In genomic region chr1:51715369-51715768, GRCh38 we compare ENCODE assay signal across 21 cellular contexts.
"Had no signal": no experiment of that assay in that cellular context is flagged by ENCODE, and none has a peak within 500 bp of the region (broad histone marks: within the 10 kb centered on the region; RNA-seq: fewer than 3 reads in every experiment).

No MANE protein-coding gene starts in this region.

- FAIRE-seq: small intestine, urothelium cell line had no signal

- H3K27me3 Mint-ChIP-seq: activated B cell treated with CpG ODN at 0.5 μM for 24 hours; activated CD4-positive, alpha-beta T cell treated with anti-CD3 and anti-CD28 coated beads for 36 hours; activated naive CD8-positive, alpha-beta T cell treated with anti-CD3 and anti-CD28 coated beads, Interleukin-2, amount 10 ng/mL, durations not matched to agents 7 days and 5 days; central memory CD8-positive, alpha-beta T cell; stimulated activated naive B cell treated with anti-CD40 and anti-IgM and Interleukin-4, amounts not matched to agents 10 μg/mL and 1 μg/mL and 100 μg/mL, for 72 hours had no signal

- H3K9me3 Mint-ChIP-seq: activated B cell treated with CpG ODN at 0.5 μM for 24 hours; activated naive CD8-positive, alpha-beta T cell treated with anti-CD3 and anti-CD28 coated beads, Interleukin-2, amount 10 ng/mL, durations not matched to agents 7 days and 5 days; activated T-cell treated with anti-CD3 and anti-CD28 coated beads, Interleukin-2, amount 50 U/mL, for 4 hours; activated T-helper 2 cell treated with anti-CD3 and anti-CD28 coated beads, Interferon-gamma antibody, Interleukin-2, Interleukin-4, amounts not matched to agents 10 μg/mL and 5 μg/mL and 100 μg/mL, durations not matched to agents 14 hours and 24 hours and 36 hours; central memory CD8-positive, alpha-beta T cell had no signal

- H3K27ac Mint-ChIP-seq: activated B cell treated with CpG ODN at 0.5 μM for 24 hours; activated CD4-positive, alpha-beta T cell treated with anti-CD3 and anti-CD28 coated beads for 36 hours; activated naive CD8-positive, alpha-beta T cell treated with anti-CD3 and anti-CD28 coated beads, Interleukin-2, amount 10 ng/mL, durations not matched to agents 7 days and 5 days; activated T-helper 2 cell treated with anti-CD3 and anti-CD28 coated beads, Interferon-gamma antibody, Interleukin-2, Interleukin-4, amounts not matched to agents 10 μg/mL and 5 μg/mL and 100 μg/mL, durations not matched to agents 14 hours and 24 hours and 36 hours; endodermal cell; stimulated activated naive B cell treated with anti-CD40 and anti-IgM and Interleukin-4, amounts not matched to agents 10 μg/mL and 1 μg/mL and 100 μg/mL, for 72 hours had no signal

- H3K4me3 Mint-ChIP-seq: activated B cell treated with CpG ODN at 0.5 μM for 24 hours; activated CD4-positive, alpha-beta T cell treated with anti-CD3 and anti-CD28 coated beads for 36 hours; activated naive CD8-positive, alpha-beta T cell treated with anti-CD3 and anti-CD28 coated beads, Interleukin-2, amount 10 ng/mL, durations not matched to agents 7 days and 5 days; activated T-cell treated with anti-CD3 and anti-CD28 coated beads, Interleukin-2, amount 50 U/mL, for 4 hours; central memory CD8-positive, alpha-beta T cell; endodermal cell; stimulated activated naive B cell treated with anti-CD40 and anti-IgM and Interleukin-4, amounts not matched to agents 10 μg/mL and 1 μg/mL and 100 μg/mL, for 72 hours had no signal

- ATAC-seq: mucosa of descending colon; sciatic nerve; stimulated activated naive B cell treated with anti-CD40 and anti-IgM and Interleukin-4, amounts not matched to agents 10 μg/mL and 1 μg/mL and 100 μg/mL, for 72 hours had no signal

- H3K4me1 Mint-ChIP-seq: activated B cell treated with CpG ODN at 0.5 μM for 24 hours; activated naive CD8-positive, alpha-beta T cell treated with anti-CD3 and anti-CD28 coated beads, Interleukin-2, amount 10 ng/mL, durations not matched to agents 7 days and 5 days had no signal

- DNase-seq: activated B cell treated with CpG ODN at 0.5 μM for 24 hours; activated CD4-positive, alpha-beta T cell treated with anti-CD3 and anti-CD28 coated beads for 36 hours; activated CD4-positive, alpha-beta T cell treated with anti-CD3 and anti-CD28 coated beads, Interleukin-2, amount 50 U/mL, for 48 hours; activated CD8-positive, alpha-beta memory T cell treated with anti-CD3 and anti-CD28 coated beads, Interleukin-2, amount 50 U/mL, for 48 hours; activated naive CD4-positive, alpha-beta T cell treated with Interleukin-2 at 50 U/mL for 16 hours; activated naive CD8-positive, alpha-beta T cell treated with anti-CD3 and anti-CD28 coated beads, Interleukin-2, amount 10 ng/mL, durations not matched to agents 7 days and 5 days; activated T-cell treated with anti-CD3 and anti-CD28 coated beads, Interleukin-2, amount 50 U/mL, for 4 hours; amniotic stem cell; endodermal cell; esophagus squamous epithelium; gastrocnemius medialis; mucosa of descending colon; small intestine; stimulated activated CD4-positive, alpha-beta T cell treated with anti-CD3 and anti-CD28 coated beads, Interleukin-15, amount 100 ng/mL, for 24 hours; stimulated activated naive B cell treated with anti-CD40 and anti-IgM and Interleukin-4, amounts not matched to agents 10 μg/mL and 1 μg/mL and 100 μg/mL, for 72 hours; T1000; transverse colon had no signal
